1 cellular context compared by ENCODE assay signal in the genomic region with DNA sequence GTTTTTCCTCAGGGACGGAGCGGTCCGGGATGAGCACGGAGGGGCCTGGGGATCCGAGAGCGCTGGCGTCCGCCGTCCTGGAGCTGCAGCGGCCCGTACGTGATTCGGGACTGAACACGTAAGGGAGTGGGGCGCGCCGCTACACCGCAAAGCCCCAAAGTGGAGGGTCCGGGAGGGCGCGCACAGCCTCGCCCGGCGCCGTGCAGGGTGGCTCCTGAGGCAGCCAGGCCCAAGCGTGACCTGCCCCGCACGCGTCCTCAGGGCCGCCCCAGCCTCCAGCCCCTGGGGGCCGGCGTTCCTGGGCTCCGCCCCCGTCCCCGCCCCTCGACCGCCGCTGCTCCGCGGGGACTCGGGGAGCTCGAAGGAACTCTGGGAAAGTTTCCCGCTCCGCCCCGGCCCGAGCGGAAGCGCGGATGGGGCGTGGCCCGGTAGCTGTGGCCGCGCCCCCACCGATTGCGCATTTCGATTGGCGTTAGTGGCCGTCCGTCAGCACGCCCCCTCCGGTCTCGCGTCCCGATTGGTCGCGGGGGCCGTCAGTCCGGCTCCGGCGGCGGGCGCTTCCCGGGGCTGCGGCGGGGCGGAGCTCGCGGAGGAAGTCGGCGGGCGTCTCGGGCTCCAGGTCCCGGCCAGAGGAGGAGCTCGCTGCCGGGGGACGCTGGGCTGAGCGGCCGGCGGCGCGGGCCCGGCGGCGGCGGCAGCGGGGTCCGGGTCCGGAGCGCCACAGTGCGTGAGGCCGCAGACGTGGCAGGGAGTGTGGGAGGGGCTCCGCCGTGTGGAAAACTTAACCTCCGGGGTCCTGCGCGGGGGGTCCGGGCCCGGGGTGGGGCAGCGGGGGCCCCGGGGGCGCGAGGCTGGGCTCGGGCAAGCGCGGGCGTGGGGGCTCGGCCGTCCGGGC.
A peak's percentile ranks its signal among the peaks of the same experiment; 100 is the strongest.
TF ChIP-seq lines count a peak whose summit lies in the region.

Gene ANKRD16 (minus strand): TSS at position 270 of the 895 bp plus-strand sequence. CDS start 539 bp downstream, outside the sequence.
Gene FBH1 (plus strand): TSS at position 620 of the 895 bp plus-strand sequence. CDS start 103 bp downstream, at position 723.

TF ChIP-seq in HepG2, 621 proteins besides CTCF, POLR2A, EP300 and RAD21 (continued from another document and continues in another):
- peak; percentile 82 for TF ChIP-seq ZNF687 (CRISPR knock-in tag; IDR thresholded peaks at IDR 0.05)
- 0 out of 2 replicates have a peak, but pooled peaks have one; percentile 32 for TF ChIP-seq GLI4 (CRISPR knock-in tag; IDR thresholded peaks at IDR 0.05; ENCODE audit: borderline replicate concordance)
- TF ChIP-seq ZNF652 (CRISPR knock-in tag; IDR thresholded peaks at IDR 0.05; ENCODE audit: borderline replicate concordance, low read depth), result no peak
- peak; percentile 54; the same call in 1 of the 2 replicates for TF ChIP-seq ZNF614 (CRISPR knock-in tag; IDR thresholded peaks at IDR 0.05; ENCODE audit: borderline replicate concordance)
- no peak for TF ChIP-seq ZNF598 (CRISPR knock-in tag; IDR thresholded peaks at IDR 0.05; ENCODE audit: borderline replicate concordance)
- 0 out of 2 replicates have a peak, but pooled peaks have one; percentile 26 for TF ChIP-seq CAMTA2 (CRISPR knock-in tag; IDR thresholded peaks at IDR 0.05; ENCODE audit: borderline replicate concordance)
- peak; percentile 60; the same call in 1 of the 2 replicates for TF ChIP-seq NFAT5 (CRISPR knock-in tag; IDR thresholded peaks at IDR 0.05)
- peak; percentile 58 for TF ChIP-seq FOXC1 (CRISPR knock-in tag; IDR thresholded peaks at IDR 0.05; ENCODE audit: borderline replicate concordance)
- no peak; the same call in 1 of the 2 replicates for TF ChIP-seq THAP8 (CRISPR knock-in tag; IDR thresholded peaks at IDR 0.05; ENCODE audit: borderline replicate concordance)
- no peak for TF ChIP-seq ZNF24 (IDR thresholded peaks at IDR 0.05)
- TF ChIP-seq KMT2B (CRISPR knock-in tag; IDR thresholded peaks at IDR 0.05), result no peak; the same call in 1 of the 2 replicates
- TF ChIP-seq PAWR (CRISPR knock-in tag; IDR thresholded peaks at IDR 0.05; ENCODE audit: borderline replicate concordance), result no peak
- TF ChIP-seq ZFY (CRISPR knock-in tag; IDR thresholded peaks at IDR 0.05), result peak; percentile 94
- TF ChIP-seq BRCA1 (CRISPR knock-in tag; IDR thresholded peaks at IDR 0.05), result peak; percentile 87; the same call in 1 of the 2 replicates
- no peak for TF ChIP-seq SNAPC4 (CRISPR knock-in tag; IDR thresholded peaks at IDR 0.05)
- TF ChIP-seq CENPX (CRISPR knock-in tag; IDR thresholded peaks at IDR 0.05), result no peak
- no peak; the same call in 1 of the 2 replicates for TF ChIP-seq ZC3H13 (CRISPR knock-in tag; IDR thresholded peaks at IDR 0.05)
- TF ChIP-seq SETDB1 (CRISPR knock-in tag; IDR thresholded peaks at IDR 0.05; ENCODE audit: borderline replicate concordance), result no peak
- peak; percentile 29; the same call in 1 of the 2 replicates for TF ChIP-seq HOXA9 (CRISPR knock-in tag; IDR thresholded peaks at IDR 0.05; ENCODE audit: borderline replicate concordance)
- TF ChIP-seq SMYD3 (CRISPR knock-in tag; IDR thresholded peaks at IDR 0.05), result no peak
- TF ChIP-seq ZNF768 (CRISPR knock-in tag; IDR thresholded peaks at IDR 0.05), result no peak
- TF ChIP-seq, protein P1, sequence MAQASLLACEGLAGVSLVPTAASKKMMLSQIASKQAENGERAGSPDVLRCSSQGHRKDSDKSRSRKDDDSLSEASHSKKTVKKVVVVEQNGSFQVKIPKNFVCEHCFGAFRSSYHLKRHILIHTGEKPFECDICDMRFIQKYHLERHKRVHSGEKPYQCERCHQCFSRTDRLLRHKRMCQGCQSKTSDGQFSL (CRISPR knock-in tag; IDR thresholded peaks at IDR 0.05), result peak; percentile 43; the same call in 1 of the 2 replicates
- no peak for TF ChIP-seq HOXA7 (CRISPR knock-in tag; IDR thresholded peaks at IDR 0.05)
- no peak for TF ChIP-seq FLYWCH1 (CRISPR knock-in tag; IDR thresholded peaks at IDR 0.05)
- no peak for TF ChIP-seq NBN (conservative IDR thresholded peaks at IDR 0.05)
- TF ChIP-seq SP4 (CRISPR knock-in tag; IDR thresholded peaks at IDR 0.05), result peak; percentile 100
- TF ChIP-seq SCMH1 (CRISPR knock-in tag; IDR thresholded peaks at IDR 0.05; ENCODE audit: borderline replicate concordance), result no peak
- TF ChIP-seq ZNF597 (CRISPR knock-in tag; IDR thresholded peaks at IDR 0.05), result no peak
- TF ChIP-seq, protein P2, sequence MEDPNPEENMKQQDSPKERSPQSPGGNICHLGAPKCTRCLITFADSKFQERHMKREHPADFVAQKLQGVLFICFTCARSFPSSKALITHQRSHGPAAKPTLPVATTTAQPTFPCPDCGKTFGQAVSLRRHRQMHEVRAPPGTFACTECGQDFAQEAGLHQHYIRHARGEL (CRISPR knock-in tag; IDR thresholded peaks at IDR 0.05), result no peak
- 0 out of 2 replicates have a peak, but pooled peaks have one; percentile 69 for TF ChIP-seq KAT7 (CRISPR knock-in tag; IDR thresholded peaks at IDR 0.05; ENCODE audit: borderline replicate concordance)
- peak; percentile 37; the same call in 1 of the 2 replicates for TF ChIP-seq MEIS1 (CRISPR knock-in tag; IDR thresholded peaks at IDR 0.05; ENCODE audit: borderline replicate concordance)
- TF ChIP-seq THAP11 (CRISPR knock-in tag; IDR thresholded peaks at IDR 0.05), result peak; percentile 90
- TF ChIP-seq SOX5 (CRISPR knock-in tag; IDR thresholded peaks at IDR 0.05; ENCODE audit: borderline replicate concordance), result peak; percentile 45
- no peak for TF ChIP-seq FUBP1 (CRISPR knock-in tag; IDR thresholded peaks at IDR 0.05; ENCODE audit: borderline replicate concordance)
- TF ChIP-seq ZNF260 (CRISPR knock-in tag; IDR thresholded peaks at IDR 0.05; ENCODE audit: borderline replicate concordance, low read depth), result no peak
- no peak for TF ChIP-seq SAFB2 (CRISPR knock-in tag; IDR thresholded peaks at IDR 0.05; ENCODE audit: borderline replicate concordance, low read depth)
- TF ChIP-seq MAFF (IDR thresholded peaks at IDR 0.05; ENCODE audit: low read depth, low read length), result no peak
